ENCODE assay signal across 2 cellular contexts in the genomic region with DNA sequence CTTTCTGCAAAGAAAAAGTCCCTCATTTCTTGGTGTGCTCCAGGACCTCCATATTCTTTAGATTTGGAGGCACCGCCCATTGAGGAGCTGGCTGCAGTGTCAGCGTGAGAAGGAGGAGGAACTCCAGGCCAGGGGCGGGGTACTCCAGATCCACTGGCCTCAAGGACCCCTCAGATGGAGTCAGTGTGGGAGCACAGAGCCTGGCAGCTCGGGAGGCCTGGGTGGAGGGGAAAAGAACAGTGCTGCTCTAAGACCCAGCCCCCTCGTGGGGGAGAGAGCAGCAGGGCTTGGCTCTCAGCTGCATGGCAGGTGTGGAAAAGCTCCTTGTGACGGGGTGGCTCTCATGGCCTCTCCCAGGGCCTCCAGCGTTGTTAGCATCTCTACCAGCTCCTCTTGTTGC.
TF ChIP-seq lines count a peak whose summit lies in the region.

No MANE protein-coding gene starts in this region.

TF ChIP-seq in HepG2, 621 proteins besides CTCF, POLR2A, EP300 and RAD21:
- TF ChIP-seq SNRNP70 (IDR thresholded peaks at IDR 0.05; ENCODE audit: low read depth, low read length) = no peak
- no peak for TF ChIP-seq ZNF562 (CRISPR knock-in tag; IDR thresholded peaks at IDR 0.05; ENCODE audit: borderline replicate concordance)
- TF ChIP-seq SP140L (CRISPR knock-in tag; IDR thresholded peaks at IDR 0.05; ENCODE audit: borderline replicate concordance) = no peak
- no peak for TF ChIP-seq ZNF563 (CRISPR knock-in tag; IDR thresholded peaks at IDR 0.05)
- TF ChIP-seq, protein P1, sequence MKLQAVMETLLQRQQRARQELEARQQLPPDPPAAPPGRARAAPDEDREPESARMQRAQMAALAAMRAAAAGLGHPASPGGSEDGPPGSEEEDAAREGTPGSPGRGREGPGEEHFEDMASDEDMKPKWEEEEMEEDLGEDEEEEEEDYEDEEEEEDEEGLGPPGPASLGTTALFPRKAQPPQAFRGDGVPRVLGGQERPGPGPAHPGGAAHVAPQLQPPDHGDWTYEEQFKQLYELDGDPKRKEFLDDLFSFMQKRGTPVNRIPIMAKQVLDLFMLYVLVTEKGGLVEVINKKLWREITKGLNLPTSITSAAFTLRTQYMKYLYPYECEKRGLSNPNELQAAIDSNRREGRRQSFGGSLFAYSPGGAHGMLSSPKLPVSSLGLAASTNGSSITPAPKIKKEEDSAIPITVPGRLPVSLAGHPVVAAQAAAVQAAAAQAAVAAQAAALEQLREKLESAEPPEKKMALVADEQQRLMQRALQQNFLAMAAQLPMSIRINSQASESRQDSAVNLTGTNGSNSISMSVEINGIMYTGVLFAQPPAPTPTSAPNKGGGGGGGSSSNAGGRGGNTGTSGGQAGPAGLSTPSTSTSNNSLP (IDR thresholded peaks at IDR 0.05; ENCODE audit: low read depth, low read length) = no peak
- no peak for TF ChIP-seq ZNF773 (CRISPR knock-in tag; IDR thresholded peaks at IDR 0.05; ENCODE audit: borderline replicate concordance)
- TF ChIP-seq ZNF501 (CRISPR knock-in tag; IDR thresholded peaks at IDR 0.05) = no peak
- TF ChIP-seq HHEX (CRISPR knock-in tag; IDR thresholded peaks at IDR 0.05) = no peak
- TF ChIP-seq HOXA9 (CRISPR knock-in tag; IDR thresholded peaks at IDR 0.05; ENCODE audit: borderline replicate concordance) = no peak
- no peak for TF ChIP-seq FLYWCH1 (CRISPR knock-in tag; IDR thresholded peaks at IDR 0.05)
- no peak for TF ChIP-seq NRL (CRISPR knock-in tag; IDR thresholded peaks at IDR 0.05; ENCODE audit: borderline replicate concordance)

TF ChIP-seq in K562, 482 proteins besides CTCF, POLR2A, EP300 and RAD21:
- TF ChIP-seq, protein P2, sequence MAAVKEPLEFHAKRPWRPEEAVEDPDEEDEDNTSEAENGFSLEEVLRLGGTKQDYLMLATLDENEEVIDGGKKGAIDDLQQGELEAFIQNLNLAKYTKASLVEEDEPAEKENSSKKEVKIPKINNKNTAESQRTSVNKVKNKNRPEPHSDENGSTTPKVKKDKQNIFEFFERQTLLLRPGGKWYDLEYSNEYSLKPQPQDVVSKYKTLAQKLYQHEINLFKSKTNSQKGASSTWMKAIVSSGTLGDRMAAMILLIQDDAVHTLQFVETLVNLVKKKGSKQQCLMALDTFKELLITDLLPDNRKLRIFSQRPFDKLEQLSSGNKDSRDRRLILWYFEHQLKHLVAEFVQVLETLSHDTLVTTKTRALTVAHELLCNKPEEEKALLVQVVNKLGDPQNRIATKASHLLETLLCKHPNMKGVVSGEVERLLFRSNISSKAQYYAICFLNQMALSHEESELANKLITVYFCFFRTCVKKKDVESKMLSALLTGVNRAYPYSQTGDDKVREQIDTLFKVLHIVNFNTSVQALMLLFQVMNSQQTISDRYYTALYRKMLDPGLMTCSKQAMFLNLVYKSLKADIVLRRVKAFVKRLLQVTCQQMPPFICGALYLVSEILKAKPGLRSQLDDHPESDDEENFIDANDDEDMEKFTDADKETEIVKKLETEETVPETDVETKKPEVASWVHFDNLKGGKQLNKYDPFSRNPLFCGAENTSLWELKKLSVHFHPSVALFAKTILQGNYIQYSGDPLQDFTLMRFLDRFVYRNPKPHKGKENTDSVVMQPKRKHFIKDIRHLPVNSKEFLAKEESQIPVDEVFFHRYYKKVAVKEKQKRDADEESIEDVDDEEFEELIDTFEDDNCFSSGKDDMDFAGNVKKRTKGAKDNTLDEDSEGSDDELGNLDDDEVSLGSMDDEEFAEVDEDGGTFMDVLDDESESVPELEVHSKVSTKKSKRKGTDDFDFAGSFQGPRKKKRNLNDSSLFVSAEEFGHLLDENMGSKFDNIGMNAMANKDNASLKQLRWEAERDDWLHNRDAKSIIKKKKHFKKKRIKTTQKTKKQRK (IDR thresholded peaks at IDR 0.05; ENCODE audit: borderline replicate concordance, low read depth, low read length) = no peak
- TF ChIP-seq FOXP1 (CRISPR knock-in tag; IDR thresholded peaks at IDR 0.05) (no peak), ATF7 (IDR thresholded peaks at IDR 0.05) (no peak), ZNF699 (CRISPR knock-in tag; IDR thresholded peaks at IDR 0.05; ENCODE audit: insufficient replicate concordance) (no peak), STAG1 (CRISPR knock-in tag; IDR thresholded peaks at IDR 0.05; ENCODE audit: borderline replicate concordance) (no peak), ZSCAN32 (CRISPR knock-in tag; IDR thresholded peaks at IDR 0.05) (no peak), ZFPM2 (CRISPR knock-in tag; IDR thresholded peaks at IDR 0.05) (no peak), TCF7 (IDR thresholded peaks at IDR 0.05; ENCODE audit: borderline replicate concordance) (no peak), PHF8 (IDR thresholded peaks at IDR 0.05; ENCODE audit: borderline replicate concordance, low read length) (no peak)
- TF ChIP-seq, protein P3, sequence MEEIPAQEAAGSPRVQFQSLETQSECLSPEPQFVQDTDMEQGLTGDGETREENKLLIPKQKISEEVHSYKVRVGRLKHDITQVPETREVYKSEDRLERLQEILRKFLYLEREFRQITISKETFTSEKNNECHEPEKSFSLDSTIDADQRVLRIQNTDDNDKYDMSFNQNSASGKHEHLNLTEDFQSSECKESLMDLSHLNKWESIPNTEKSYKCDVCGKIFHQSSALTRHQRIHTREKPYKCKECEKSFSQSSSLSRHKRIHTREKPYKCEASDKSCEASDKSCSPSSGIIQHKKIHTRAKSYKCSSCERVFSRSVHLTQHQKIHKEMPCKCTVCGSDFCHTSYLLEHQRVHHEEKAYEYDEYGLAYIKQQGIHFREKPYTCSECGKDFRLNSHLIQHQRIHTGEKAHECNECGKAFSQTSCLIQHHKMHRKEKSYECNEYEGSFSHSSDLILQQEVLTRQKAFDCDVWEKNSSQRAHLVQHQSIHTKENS (CRISPR knock-in tag; IDR thresholded peaks at IDR 0.05) = no peak
- TF ChIP-seq, protein P4, sequence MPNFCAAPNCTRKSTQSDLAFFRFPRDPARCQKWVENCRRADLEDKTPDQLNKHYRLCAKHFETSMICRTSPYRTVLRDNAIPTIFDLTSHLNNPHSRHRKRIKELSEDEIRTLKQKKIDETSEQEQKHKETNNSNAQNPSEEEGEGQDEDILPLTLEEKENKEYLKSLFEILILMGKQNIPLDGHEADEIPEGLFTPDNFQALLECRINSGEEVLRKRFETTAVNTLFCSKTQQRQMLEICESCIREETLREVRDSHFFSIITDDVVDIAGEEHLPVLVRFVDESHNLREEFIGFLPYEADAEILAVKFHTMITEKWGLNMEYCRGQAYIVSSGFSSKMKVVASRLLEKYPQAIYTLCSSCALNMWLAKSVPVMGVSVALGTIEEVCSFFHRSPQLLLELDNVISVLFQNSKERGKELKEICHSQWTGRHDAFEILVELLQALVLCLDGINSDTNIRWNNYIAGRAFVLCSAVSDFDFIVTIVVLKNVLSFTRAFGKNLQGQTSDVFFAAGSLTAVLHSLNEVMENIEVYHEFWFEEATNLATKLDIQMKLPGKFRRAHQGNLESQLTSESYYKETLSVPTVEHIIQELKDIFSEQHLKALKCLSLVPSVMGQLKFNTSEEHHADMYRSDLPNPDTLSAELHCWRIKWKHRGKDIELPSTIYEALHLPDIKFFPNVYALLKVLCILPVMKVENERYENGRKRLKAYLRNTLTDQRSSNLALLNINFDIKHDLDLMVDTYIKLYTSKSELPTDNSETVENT (CRISPR knock-in tag; IDR thresholded peaks at IDR 0.05) = no peak
